In genomic region chr7:99928994-99929729, GRCh38 we compare ENCODE assay signal across 1 cellular context.
TF ChIP-seq lines count a peak whose summit lies in the region.

Gene GJC3, minus strand, starts transcription at chr7:99929620. Its CDS starts 0 bp downstream, at chr7:99929620.

TF ChIP-seq in HEK293, 187 proteins besides CTCF, POLR2A, EP300 and RAD21 (continued from another document):
- TF ChIP-seq ZBTB7A (tag by site-specific recombination; IDR thresholded peaks at IDR 0.05; ENCODE audit: low read depth) = no peak
- peak; percentile 92 for TF ChIP-seq ZNF600 (tag by site-specific recombination; IDR thresholded peaks at IDR 0.05)
- TF ChIP-seq ZBTB11 (tag by site-specific recombination; conservative IDR thresholded peaks at IDR 0.05; ENCODE audit: low read depth) = peak; percentile 54; the same call in 1 of the 2 replicates
- TF ChIP-seq ZNF660 (tag by site-specific recombination; IDR thresholded peaks at IDR 0.05) = peak; percentile 85
- TF ChIP-seq BCL11B (tag by site-specific recombination; IDR thresholded peaks at IDR 0.05; ENCODE audit: low read depth) = no peak
- no peak for TF ChIP-seq ZEB2 (tag by site-specific recombination; IDR thresholded peaks at IDR 0.05)
- TF ChIP-seq PRDM10 (tag by site-specific recombination; IDR thresholded peaks at IDR 0.05) = peak; percentile 82
- no peak for TF ChIP-seq ZNF157 (tag by site-specific recombination; IDR thresholded peaks at IDR 0.05)
- TF ChIP-seq ZIC2 (tag by site-specific recombination; IDR thresholded peaks at IDR 0.05) = peak; percentile 57
- no peak for TF ChIP-seq ZNF174 (tag by site-specific recombination; IDR thresholded peaks at IDR 0.05)
- TF ChIP-seq HIC1 (tag by site-specific recombination; IDR thresholded peaks at IDR 0.05) = peak; percentile 44; the same call in 1 of the 2 replicates
- 0 out of 2 replicates have a peak, but pooled peaks have one; percentile 41 for TF ChIP-seq ZNF324 (tag by site-specific recombination; IDR thresholded peaks at IDR 0.05)
- peak; percentile 46; the same call in 1 of the 2 replicates for TF ChIP-seq ZBTB20 (tag by site-specific recombination; IDR thresholded peaks at IDR 0.05)
- peak; percentile 14; the same call in 1 of the 2 replicates for TF ChIP-seq ZFHX2 (tag by site-specific recombination; conservative IDR thresholded peaks at IDR 0.05)
- peak; percentile 57 for TF ChIP-seq GLIS2 (tag by site-specific recombination; IDR thresholded peaks at IDR 0.05)
- TF ChIP-seq ZBTB26 (tag by site-specific recombination; optimal IDR thresholded peaks at IDR 0.05) = no peak
